Comparison of ENCODE assay signal across 24 cellular contexts in genomic region chr7:141568227-141568626, GRCh38.
"Had no signal": no experiment of that assay in that cellular context is flagged by ENCODE, and none has a peak within 500 bp of the region (broad histone marks: within the 10 kb centered on the region; RNA-seq: fewer than 3 reads in every experiment).

No MANE protein-coding gene starts in this region.

- H3K4me1 ChIP-seq: body of pancreas, upper lobe of left lung had no signal

- H3K9me3 Mint-ChIP-seq: activated naive CD8-positive, alpha-beta T cell treated with anti-CD3 and anti-CD28 coated beads, Interleukin-2, amount 10 ng/mL, durations not matched to agents 7 days and 5 days; activated T-helper 17 cell treated with anti-CD3 and anti-CD28 coated beads, Interleukin-2, amount 50 U/mL, for 72 hours; central memory CD8-positive, alpha-beta T cell had no signal

- H3K4me2 ChIP-seq: hepatocyte, smooth muscle cell had no signal

- H3K27me3 ChIP-seq: body of pancreas, hepatocyte, ovary, upper lobe of left lung had no signal

- H3K9me3 ChIP-seq: body of pancreas, mucosa of descending colon, ovary, thoracic aorta, upper lobe of left lung had no signal

- H3K27ac ChIP-seq: body of pancreas, hepatocyte, ovary, thoracic aorta, upper lobe of left lung had no signal

- ATAC-seq: activated T-helper 17 cell treated with anti-CD3 and anti-CD28 coated beads, Interleukin-2, amount 50 U/mL, for 72 hours; body of pancreas; mucosa of descending colon; sciatic nerve; stimulated activated effector memory CD8-positive, alpha-beta T cell treated with anti-CD3 and anti-CD28 coated beads, Interleukin-12 subunit alpha, Interleukin-12 subunit beta, amount 100 ng/mL, for 72 hours had no signal

- H3K4me3 Mint-ChIP-seq: activated CD4-positive, alpha-beta memory T cell treated with anti-CD3 and anti-CD28 coated beads, Interleukin-2, amount 10 ng/mL, durations not matched to agents 7 days and 5 days; activated naive CD8-positive, alpha-beta T cell treated with anti-CD3 and anti-CD28 coated beads, Interleukin-2, amount 10 ng/mL, durations not matched to agents 7 days and 5 days; activated T-helper 17 cell treated with anti-CD3 and anti-CD28 coated beads, Interleukin-2, amount 50 U/mL, for 72 hours; central memory CD8-positive, alpha-beta T cell; naive B cell; stimulated activated effector memory CD8-positive, alpha-beta T cell treated with anti-CD3 and anti-CD28 coated beads, Interleukin-12 subunit alpha, Interleukin-12 subunit beta, amount 100 ng/mL, for 72 hours had no signal

- H3K27me3 Mint-ChIP-seq: activated CD4-positive, alpha-beta memory T cell treated with anti-CD3 and anti-CD28 coated beads, Interleukin-2, amount 10 ng/mL, durations not matched to agents 7 days and 5 days; activated naive CD8-positive, alpha-beta T cell treated with anti-CD3 and anti-CD28 coated beads, Interleukin-2, amount 10 ng/mL, durations not matched to agents 7 days and 5 days; activated T-helper 17 cell treated with anti-CD3 and anti-CD28 coated beads, Interleukin-2, amount 50 U/mL, for 72 hours; central memory CD8-positive, alpha-beta T cell; naive B cell had no signal

- H3K27ac Mint-ChIP-seq: activated CD4-positive, alpha-beta memory T cell treated with anti-CD3 and anti-CD28 coated beads, Interleukin-2, amount 10 ng/mL, durations not matched to agents 7 days and 5 days; activated naive CD8-positive, alpha-beta T cell treated with anti-CD3 and anti-CD28 coated beads, Interleukin-2, amount 10 ng/mL, durations not matched to agents 7 days and 5 days; activated T-helper 17 cell treated with anti-CD3 and anti-CD28 coated beads, Interleukin-2, amount 50 U/mL, for 72 hours had no signal

- H2AFZ ChIP-seq: hepatocyte had no signal

- H3K4me3 ChIP-seq: body of pancreas, hepatocyte, mucosa of descending colon, ovary, smooth muscle cell, thoracic aorta, upper lobe of left lung had no signal

- DNase-seq: activated CD4-positive, alpha-beta memory T cell treated with anti-CD3 and anti-CD28 coated beads, Interleukin-2, amount 10 ng/mL, durations not matched to agents 7 days and 5 days; activated CD4-positive, alpha-beta T cell treated with anti-CD3 and anti-CD28 coated beads for 48 hours; activated CD4-positive, CD25-positive, alpha-beta regulatory T cell; activated naive CD4-positive, alpha-beta T cell; activated naive CD8-positive, alpha-beta T cell treated with anti-CD3 and anti-CD28 coated beads, Interleukin-2, amount 10 ng/mL, durations not matched to agents 7 days and 5 days; activated T-cell treated with anti-CD3 and anti-CD28 coated beads, Interleukin-2, amount 50 U/mL, for 1 hour; body of pancreas; effector CD4-positive, alpha-beta T cell; islet precursor cell; mammary epithelial cell; mucosa of descending colon; naive B cell; ovary; stimulated activated CD4-positive, alpha-beta T cell treated with anti-CD3 and anti-CD28 coated beads, Interleukin-4, amount 100 ng/mL, for 24 hours; T-helper 1 cell; T-helper 9 cell; upper lobe of left lung had no signal

- H3K79me2 ChIP-seq: hepatocyte had no signal

- H3K36me3 ChIP-seq: ovary had no signal
